ENCODE assay signal across 11 cellular contexts in the genomic region with DNA sequence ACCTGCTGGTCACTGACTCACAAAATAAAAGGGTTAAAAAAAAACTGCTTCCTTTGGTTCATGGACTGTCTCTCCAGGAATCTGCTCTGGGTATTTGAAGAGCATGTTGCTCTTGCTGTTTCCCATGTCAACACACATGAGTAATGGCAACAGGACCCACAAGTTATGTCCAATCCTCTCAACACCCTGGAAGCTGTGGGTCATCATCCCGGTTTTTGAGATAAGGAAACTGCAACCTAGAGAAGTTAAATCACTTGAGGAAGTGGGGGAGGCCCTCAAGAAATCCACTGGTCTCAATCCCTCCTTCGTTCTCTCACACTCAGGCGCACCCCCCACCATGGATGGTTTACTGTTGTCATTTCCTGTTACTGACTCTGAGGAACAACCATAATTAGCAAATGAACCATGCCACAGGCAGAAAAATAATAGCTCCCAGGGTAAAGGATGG. TPM values are rescaled to one million over a fixed set of nuclear protein-coding genes. Genes with fewer than 3 reads are reported as not detected.
A peak's percentile ranks its signal among the peaks of the same experiment; 100 is the strongest.
DNase-seq lines count a peak whose midpoint lies in the region; ATAC-seq and TF ChIP-seq lines count a peak whose summit lies in the region.
"Had no signal": no experiment of that assay in that cellular context is flagged by ENCODE, and none has a peak within 500 bp of the region (broad histone marks: within the 10 kb centered on the region; RNA-seq: fewer than 3 reads in every experiment).

No MANE protein-coding gene starts in this region.

- no peak overlapping the region for H3K9ac ChIP-seq in mesenchymal stem cell (ENCODE audit: low read length)

- H3K27ac ChIP-seq in mesenchymal stem cell (ENCODE audit: low read length, poor library complexity, severe bottlenecking) = no peak overlapping the region
- no peak overlapping the region for H3K27ac ChIP-seq in upper lobe of right lung
- H3K27ac ChIP-seq: SJCRH30 had no signal

- H3K27ac Mint-ChIP-seq in activated T-helper 2 cell treated with anti-CD3 and anti-CD28 coated beads, Interferon-gamma antibody, Interleukin-2, Interleukin-4, amounts not matched to agents 10 μg/mL and 5 μg/mL and 100 μg/mL, durations not matched to agents 14 hours and 24 hours and 36 hours = peak overlapping the region; percentile 63

- H3K4me3 Mint-ChIP-seq in activated T-helper 2 cell treated with anti-CD3 and anti-CD28 coated beads, Interferon-gamma antibody, Interleukin-2, Interleukin-4, amounts not matched to agents 10 μg/mL and 5 μg/mL and 100 μg/mL, durations not matched to agents 14 hours and 24 hours and 36 hours (ENCODE audit: low read depth) = no peak overlapping the region

- H3K9me3 Mint-ChIP-seq in activated T-helper 2 cell treated with anti-CD3 and anti-CD28 coated beads, Interferon-gamma antibody, Interleukin-2, Interleukin-4, amounts not matched to agents 10 μg/mL and 5 μg/mL and 100 μg/mL, durations not matched to agents 14 hours and 24 hours and 36 hours = no peaks in the 10 kb centered on the region

- no peak overlapping the region for H4K91ac ChIP-seq in mesenchymal stem cell (ENCODE audit: low read length)

- no peak overlapping the region for H3K4ac ChIP-seq in mesenchymal stem cell (ENCODE audit: low read depth in 1 of 2, low read length in 2 of 2)

- no peak overlapping the region for H2AFZ ChIP-seq in mesenchymal stem cell (ENCODE audit: low read depth, low read length)

- peaks cover 17% of the 10 kb centered on the region for H3K36me3 Mint-ChIP-seq in activated T-helper 2 cell treated with anti-CD3 and anti-CD28 coated beads, Interferon-gamma antibody, Interleukin-2, Interleukin-4, amounts not matched to agents 10 μg/mL and 5 μg/mL and 100 μg/mL, durations not matched to agents 14 hours and 24 hours and 36 hours (ENCODE audit: low read depth)

- H2BK120ac ChIP-seq in mesenchymal stem cell (ENCODE audit: low read depth, low read length) = no peak overlapping the region

- H2BK15ac ChIP-seq in mesenchymal stem cell (ENCODE audit: low read depth, poor library complexity, severe bottlenecking) = no peak overlapping the region

- H2BK12ac ChIP-seq in mesenchymal stem cell (ENCODE audit: low read length in 2 of 2) = no peak overlapping the region

- peak; percentile 15 for DNase-seq in CMK (ENCODE audit: low read depth)
- peak; percentile 40 for DNase-seq in LHCN-M2 (ENCODE audit: low read depth)
- no peak for DNase-seq in activated T-helper 2 cell treated with anti-CD3 and anti-CD28 coated beads, Interferon-gamma antibody, Interleukin-2, Interleukin-4, amounts not matched to agents 10 μg/mL and 5 μg/mL and 100 μg/mL, durations not matched to agents 14 hours and 24 hours and 36 hours (ENCODE audit: low spot score)
- DNase-seq in mesenchymal stem cell = peak; percentile 94
- DNase-seq in NCI-H1694 (lab: John Stamatoyannopoulos, UW) = no peak
- no peak for DNase-seq in HAP-1 (ENCODE audit: low spot score in 2 of 2)
- DNase-seq in upper lobe of right lung = no peak
- no peak for DNase-seq in COR-L47 (lab: John Stamatoyannopoulos, UW)
- DNase-seq: activated gamma-delta T cell, NCI-H1930, SJCRH30 had no signal

- no peak overlapping the region for H4K8ac ChIP-seq in mesenchymal stem cell (ENCODE audit: low read length)

- H3K4me2 ChIP-seq in mesenchymal stem cell (ENCODE audit: low read length, poor library complexity, severe bottlenecking) = no peak overlapping the region

- no peak overlapping the region for H3K14ac ChIP-seq in mesenchymal stem cell (ENCODE audit: low read length in 2 of 2)

- H3K27me3 ChIP-seq in mesenchymal stem cell (ENCODE audit: control insufficient read depth in 1 of 2, insufficient read depth in 1 of 2, low read length in 2 of 2) (no peaks in the 10 kb centered on the region), HAP-1 (ENCODE audit: low read depth) (no peaks in the 10 kb centered on the region), upper lobe of right lung (no peaks in the 10 kb centered on the region)
- H3K27me3 ChIP-seq: SJCRH30 had no signal

- H3K4me1 Mint-ChIP-seq in activated T-helper 2 cell treated with anti-CD3 and anti-CD28 coated beads, Interferon-gamma antibody, Interleukin-2, Interleukin-4, amounts not matched to agents 10 μg/mL and 5 μg/mL and 100 μg/mL, durations not matched to agents 14 hours and 24 hours and 36 hours (ENCODE audit: low read depth) = peaks cover 10% of the 10 kb centered on the region

- no peak overlapping the region for H2BK5ac ChIP-seq in mesenchymal stem cell (ENCODE audit: low read depth, low read length, poor library complexity, severe bottlenecking)

- WGBS in mesenchymal stem cell = 0% methylated on average over 3 of the region's 3 CpGs

- H2AK5ac ChIP-seq in mesenchymal stem cell (ENCODE audit: low read length, severe bottlenecking) = no peak overlapping the region

- no peak overlapping the region for H3K4me3 ChIP-seq in mesenchymal stem cell (ENCODE audit: insufficient read depth in 1 of 2, low read depth in 1 of 2, low read length in 2 of 2)
- H3K4me3 ChIP-seq in HAP-1 = no peak overlapping the region
- no peak overlapping the region for H3K4me3 ChIP-seq in upper lobe of right lung
- H3K4me3 ChIP-seq: SJCRH30 had no signal

- intact Hi-C loops in activated T-helper 2 cell treated with anti-CD3 and anti-CD28 coated beads, Interferon-gamma antibody, Interleukin-2, Interleukin-4, amounts not matched to agents 10 μg/mL and 5 μg/mL and 100 μg/mL, durations not matched to agents 14 hours and 24 hours and 36 hours (cut with micrococcal nuclease) = no loop called here
- intact Hi-C loops in upper lobe of right lung (cut with DNase I) = no loop called here

- peaks cover 6% of the 10 kb centered on the region for H3K4me1 ChIP-seq in mesenchymal stem cell (ENCODE audit: control insufficient read depth, insufficient read depth, low read depth, low read length)
- H3K4me1 ChIP-seq in HAP-1 = no peaks in the 10 kb centered on the region
- H3K4me1 ChIP-seq in upper lobe of right lung = no peaks in the 10 kb centered on the region
- H3K4me1 ChIP-seq: SJCRH30 had no signal

- H3K9me3 ChIP-seq in mesenchymal stem cell (ENCODE audit: control insufficient read depth, low read length) = no peaks in the 10 kb centered on the region
- no peaks in the 10 kb centered on the region for H3K9me3 ChIP-seq in HAP-1
- no peaks in the 10 kb centered on the region for H3K9me3 ChIP-seq in upper lobe of right lung
- H3K9me3 ChIP-seq: SJCRH30 had no signal

- H3K18ac ChIP-seq in mesenchymal stem cell (ENCODE audit: low read depth in 1 of 2, low read length in 2 of 2) = no peak overlapping the region

- no peak for ATAC-seq in upper lobe of right lung

- H3K36me3 ChIP-seq in mesenchymal stem cell (ENCODE audit: control insufficient read depth in 1 of 2, insufficient read depth in 2 of 2, low read depth in 1 of 2, low read length in 2 of 2) = peaks cover 29 to 37% of the 10 kb centered on the region in 2 experiments
- H3K36me3 ChIP-seq in HAP-1 (replicated peaks) = no peaks in the 10 kb centered on the region
- no peaks in the 10 kb centered on the region for H3K36me3 ChIP-seq in upper lobe of right lung
- H3K36me3 ChIP-seq: SJCRH30 had no signal

- H3K23ac ChIP-seq in mesenchymal stem cell (ENCODE audit: low read length in 2 of 2) = no peak overlapping the region

- in situ Hi-C loops in HAP-1 (cut with MboI; ENCODE audit: low sequenced_read_pairs) = no loop called here

- H3K27me3 Mint-ChIP-seq in activated T-helper 2 cell treated with anti-CD3 and anti-CD28 coated beads, Interferon-gamma antibody, Interleukin-2, Interleukin-4, amounts not matched to agents 10 μg/mL and 5 μg/mL and 100 μg/mL, durations not matched to agents 14 hours and 24 hours and 36 hours (ENCODE audit: low read depth) = no peaks in the 10 kb centered on the region

- no peak for TF ChIP-seq CTCF in upper lobe of right lung (IDR thresholded peaks at IDR 0.05)

- H3K79me1 ChIP-seq in mesenchymal stem cell (replicated peaks; ENCODE audit: low read length, poor library complexity, severe bottlenecking) = no peaks in the 10 kb centered on the region

RNA-seq across cellular contexts. Expression of a gene that starts 12.4 kb away (rescaled TPM):
- total RNA-seq in LHCN-M2 (2014; rRNA removed) (41.0 and 44.2 TPM in 2 replicates), upper lobe of right lung (45.9 TPM)
- polyA plus RNA-seq in LHCN-M2 (2012) = 72.0 TPM
- total RNA-seq in activated T-helper 2 cell treated with anti-CD3 and anti-CD28 coated beads, Interferon-gamma antibody, Interleukin-2, Interleukin-4, amounts not matched to agents 10 μg/mL and 5 μg/mL and 100 μg/mL, durations not matched to agents 14 hours and 24 hours and 36 hours = 2.4 and 3.3 TPM in 2 replicates
- polyA plus RNA-seq in mesenchymal stem cell (2013, experiment 1 of 2) = 34.0 TPM
- 33.2 TPM for polyA plus RNA-seq in mesenchymal stem cell (2013, experiment 2 of 2)

RNA-seq across cellular contexts. Expression of a gene that starts 54.7 kb away (rescaled TPM):
- total RNA-seq in LHCN-M2 (2014; rRNA removed) (133 and 177 TPM in 2 replicates), upper lobe of right lung (146 TPM)
- 493 TPM for polyA plus RNA-seq in LHCN-M2 (2012)
- total RNA-seq in activated T-helper 2 cell treated with anti-CD3 and anti-CD28 coated beads, Interferon-gamma antibody, Interleukin-2, Interleukin-4, amounts not matched to agents 10 μg/mL and 5 μg/mL and 100 μg/mL, durations not matched to agents 14 hours and 24 hours and 36 hours = 104 and 112 TPM in 2 replicates
- 344 TPM for polyA plus RNA-seq in mesenchymal stem cell (2013, experiment 1 of 2)
- polyA plus RNA-seq in mesenchymal stem cell (2013, experiment 2 of 2) = 339 TPM

Comparison
In these comparisons a context has a peak if more than half of its experiments do, and no peak if none do; other contexts are left out.
1. DNase-seq: peak in CMK (single experiment), LHCN-M2 (single experiment) and mesenchymal stem cell (single experiment); none in activated T-helper 2 cell treated with anti-CD3 and anti-CD28 coated beads, Interferon-gamma antibody, Interleukin-2, Interleukin-4, amounts not matched to agents 10 μg/mL and 5 μg/mL and 100 μg/mL, durations not matched to agents 14 hours and 24 hours and 36 hours (single experiment), NCI-H1694 (single experiment), HAP-1 (0 of 2), upper lobe of right lung (single experiment) and COR-L47 (single experiment).